ENCODE assay signal across 28 cellular contexts in the genomic region with DNA sequence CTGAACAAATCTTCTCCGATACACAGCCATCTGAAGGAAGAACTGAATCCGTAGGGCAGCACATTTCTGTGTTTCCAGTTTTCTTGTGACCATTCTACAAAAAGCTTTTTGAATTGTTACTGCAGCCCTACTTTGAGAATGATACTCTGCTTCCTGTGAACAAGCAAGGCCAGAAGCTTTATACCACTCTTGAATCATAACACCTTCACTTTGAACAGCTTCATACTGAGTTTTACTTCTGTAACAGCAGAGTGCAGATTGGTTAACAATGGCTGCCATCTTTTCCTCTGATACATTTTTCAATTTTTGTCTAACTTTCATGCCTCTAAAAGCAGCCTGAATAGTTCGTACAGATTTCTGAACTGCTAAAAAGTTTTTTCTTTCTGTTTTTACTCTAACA. TPM values are rescaled to one million over a fixed set of nuclear protein-coding genes. Genes with fewer than 3 reads are reported as not detected.
A peak's percentile ranks its signal among the peaks of the same experiment; 100 is the strongest.
DNase-seq lines count a peak whose midpoint lies in the region; ATAC-seq and TF ChIP-seq lines count a peak whose summit lies in the region.
"Had no signal": no experiment of that assay in that cellular context is flagged by ENCODE, and none has a peak within 500 bp of the region (broad histone marks: within the 10 kb centered on the region; RNA-seq: fewer than 3 reads in every experiment).

No MANE protein-coding gene starts in this region.

- intact Hi-C loops in activated CD4-positive, alpha-beta T cell treated with anti-CD3 and anti-CD28 coated beads, Interleukin-2, amount 10 ng/mL, durations not matched to agents 24 days and 14 days (cut with micrococcal nuclease), result no loop called here
- intact Hi-C loops in uterus (cut with DNase I; ENCODE audit: low total_unique reads), result no loop called here

- H3K27me3 ChIP-seq in osteoblast (ENCODE audit: insufficient read depth, low read length), result no peaks in the 10 kb centered on the region
- no peaks in the 10 kb centered on the region for H3K27me3 ChIP-seq in uterus
- H3K27me3 ChIP-seq: adrenal gland, breast epithelium, neutrophil had no signal

- no peak for TF ChIP-seq CTCF in osteoblast (IDR thresholded peaks at IDR 0.05; ENCODE audit: extremely low read depth, low read depth, low read length)
- TF ChIP-seq CTCF in uterus (IDR thresholded peaks at IDR 0.05), result no peak

- TF ChIP-seq POLR2A in uterus (IDR thresholded peaks at IDR 0.05), result no peak

- ATAC-seq in T-cell (replicated peaks in 1 of 4), result peak; percentile 44 to 71 (median 53)
- no peak for ATAC-seq in stimulated activated naive CD8-positive, alpha-beta T cell treated with anti-CD3 and anti-CD28 coated beads, Interleukin-15, amount 100 ng/mL, for 72 hours
- no peak for ATAC-seq in HG02571 (IDR thresholded peaks at IDR 0.05; ENCODE audit: unreplicated experiment)
- ATAC-seq: activated CD4-positive, CD25-positive, alpha-beta regulatory T cell treated with anti-CD3 and anti-CD28 coated beads, Interleukin-2, amount 50 U/mL, for 24 hours; left cardiac atrium; sciatic nerve; stimulated activated naive B cell treated with anti-CD40 and anti-IgM and Interleukin-4, amounts not matched to agents 10 μg/mL and 1 μg/mL and 100 μg/mL, for 72 hours had no signal

- H3K4me1 Mint-ChIP-seq in activated CD4-positive, alpha-beta T cell treated with anti-CD3 and anti-CD28 coated beads, Interleukin-2, amount 10 ng/mL, durations not matched to agents 24 days and 14 days, result peaks cover 20% of the 10 kb centered on the region
- H3K4me1 Mint-ChIP-seq in T-cell, result peaks cover 29 to 40% (median 32%) of the 10 kb centered on the region in 3 donors
- H3K4me1 Mint-ChIP-seq in stimulated activated naive CD8-positive, alpha-beta T cell treated with anti-CD3 and anti-CD28 coated beads, Interleukin-15, amount 100 ng/mL, for 72 hours, result peaks cover 12% of the 10 kb centered on the region
- H3K4me1 Mint-ChIP-seq: stimulated activated naive B cell treated with anti-CD40 and anti-IgM and Interleukin-4, amounts not matched to agents 10 μg/mL and 1 μg/mL and 100 μg/mL, for 72 hours had no signal

- H3K4me1 ChIP-seq in osteoblast (ENCODE audit: insufficient read depth, low read length) (peaks cover 3% of the 10 kb centered on the region), uterus (no peaks in the 10 kb centered on the region)
- H3K4me1 ChIP-seq: adrenal gland, breast epithelium had no signal

- H3K27ac ChIP-seq in osteoblast (ENCODE audit: low read depth, low read length) (no peak overlapping the region), uterus (no peak overlapping the region)
- H3K27ac ChIP-seq: adrenal gland, breast epithelium, neutrophil, thoracic aorta had no signal

- no peaks in the 10 kb centered on the region for H3K9me3 ChIP-seq in osteoblast (ENCODE audit: low read depth, low read length)
- no peaks in the 10 kb centered on the region for H3K9me3 ChIP-seq in uterus
- H3K9me3 ChIP-seq: adrenal gland, breast epithelium, neutrophil, thoracic aorta had no signal

- peak overlapping the region; percentile 25 for H3K4me2 ChIP-seq in osteoblast (ENCODE audit: insufficient read depth, low read length)

- CTCF ChIA-PET in T-cell (lab: Charles Lee), result no interaction called here

- peak overlapping the region; percentile 11 for H3K4me3 Mint-ChIP-seq in activated CD4-positive, alpha-beta T cell treated with anti-CD3 and anti-CD28 coated beads, Interleukin-2, amount 10 ng/mL, durations not matched to agents 24 days and 14 days
- peak overlapping the region in 1 of 3 donors; percentile 58 for H3K4me3 Mint-ChIP-seq in T-cell
- H3K4me3 Mint-ChIP-seq in stimulated activated naive CD8-positive, alpha-beta T cell treated with anti-CD3 and anti-CD28 coated beads, Interleukin-15, amount 100 ng/mL, for 72 hours, result no peak overlapping the region
- H3K4me3 Mint-ChIP-seq: activated T-cell treated with anti-CD3 and anti-CD28 coated beads, Interleukin-2, amount 50 U/mL, for 24 hours; stimulated activated naive B cell treated with anti-CD40 and anti-IgM and Interleukin-4, amounts not matched to agents 10 μg/mL and 1 μg/mL and 100 μg/mL, for 72 hours had no signal

- peaks cover 4% of the 10 kb centered on the region for H3K9me3 Mint-ChIP-seq in activated CD4-positive, alpha-beta T cell treated with anti-CD3 and anti-CD28 coated beads, Interleukin-2, amount 10 ng/mL, durations not matched to agents 24 days and 14 days
- no peaks in the 10 kb centered on the region for H3K9me3 Mint-ChIP-seq in T-cell
- no peaks in the 10 kb centered on the region for H3K9me3 Mint-ChIP-seq in stimulated activated naive CD8-positive, alpha-beta T cell treated with anti-CD3 and anti-CD28 coated beads, Interleukin-15, amount 100 ng/mL, for 72 hours
- H3K9me3 Mint-ChIP-seq: CD8-positive, alpha-beta memory T cell; stimulated activated naive B cell treated with anti-CD40 and anti-IgM and Interleukin-4, amounts not matched to agents 10 μg/mL and 1 μg/mL and 100 μg/mL, for 72 hours had no signal

- H3K36me3 ChIP-seq in osteoblast (ENCODE audit: insufficient read depth, low read length), result peaks cover 5% of the 10 kb centered on the region
- H3K36me3 ChIP-seq in uterus, result no peaks in the 10 kb centered on the region
- H3K36me3 ChIP-seq: adrenal gland, breast epithelium, thoracic aorta had no signal

- POLR2A ChIA-PET in T-cell (lab: Charles Lee), result no interaction called here

- no peaks in the 10 kb centered on the region for H4K20me1 ChIP-seq in osteoblast (ENCODE audit: insufficient read depth, low read length)

- peak overlapping the region; percentile 90 for H2AFZ ChIP-seq in osteoblast (ENCODE audit: low read length)

- H3K27ac Mint-ChIP-seq in activated CD4-positive, alpha-beta T cell treated with anti-CD3 and anti-CD28 coated beads, Interleukin-2, amount 10 ng/mL, durations not matched to agents 24 days and 14 days, result no peak overlapping the region
- peak overlapping the region in 1 of 2 donors; percentile 77 for H3K27ac Mint-ChIP-seq in T-cell
- peak overlapping the region in 1 of 2 donors; percentile 24 for H3K27ac Mint-ChIP-seq in stimulated activated naive CD8-positive, alpha-beta T cell treated with anti-CD3 and anti-CD28 coated beads, Interleukin-15, amount 100 ng/mL, for 72 hours
- H3K27ac Mint-ChIP-seq: activated T-cell treated with anti-CD3 and anti-CD28 coated beads, Interleukin-2, amount 50 U/mL, for 24 hours; progenitor cell of endocrine pancreas; stimulated activated naive B cell treated with anti-CD40 and anti-IgM and Interleukin-4, amounts not matched to agents 10 μg/mL and 1 μg/mL and 100 μg/mL, for 72 hours had no signal

- H3K4me3 ChIP-seq in osteoblast (ENCODE audit: insufficient read depth, low read length) (peak overlapping the region; percentile 1), uterus (no peak overlapping the region)
- H3K4me3 ChIP-seq: adrenal gland, breast epithelium, thoracic aorta had no signal

- no peaks in the 10 kb centered on the region for H3K79me2 ChIP-seq in osteoblast (ENCODE audit: insufficient read depth, low read length)

- H3K27me3 Mint-ChIP-seq in activated CD4-positive, alpha-beta T cell treated with anti-CD3 and anti-CD28 coated beads, Interleukin-2, amount 10 ng/mL, durations not matched to agents 24 days and 14 days, result no peaks in the 10 kb centered on the region
- no peaks in the 10 kb centered on the region for H3K27me3 Mint-ChIP-seq in T-cell
- H3K27me3 Mint-ChIP-seq in stimulated activated naive CD8-positive, alpha-beta T cell treated with anti-CD3 and anti-CD28 coated beads, Interleukin-15, amount 100 ng/mL, for 72 hours, result no peaks in the 10 kb centered on the region
- H3K27me3 Mint-ChIP-seq: activated T-cell treated with anti-CD3 and anti-CD28 coated beads, Interleukin-2, amount 50 U/mL, for 24 hours; CD8-positive, alpha-beta memory T cell; progenitor cell of endocrine pancreas; stimulated activated naive B cell treated with anti-CD40 and anti-IgM and Interleukin-4, amounts not matched to agents 10 μg/mL and 1 μg/mL and 100 μg/mL, for 72 hours had no signal

- H3K36me3 Mint-ChIP-seq in activated CD4-positive, alpha-beta T cell treated with anti-CD3 and anti-CD28 coated beads, Interleukin-2, amount 10 ng/mL, durations not matched to agents 24 days and 14 days (ENCODE audit: low read depth), result peaks cover 40% of the 10 kb centered on the region
- H3K36me3 Mint-ChIP-seq in T-cell, result no peaks in the 10 kb centered on the region
- H3K36me3 Mint-ChIP-seq: CD8-positive, alpha-beta memory T cell; stimulated activated naive B cell treated with anti-CD40 and anti-IgM and Interleukin-4, amounts not matched to agents 10 μg/mL and 1 μg/mL and 100 μg/mL, for 72 hours had no signal

- DNase-seq in activated CD4-positive, alpha-beta T cell treated with anti-CD3 and anti-CD28 coated beads, Interleukin-2, amount 10 ng/mL, durations not matched to agents 24 days and 14 days, result no peak
- no peak for DNase-seq in activated CD4-positive, alpha-beta T cell treated with anti-CD3 and anti-CD28 coated beads, Interleukin-2, amount 50 U/mL, for 4 hours
- DNase-seq in T-cell (no peak), fibroblast of peridontal ligament (ENCODE audit: extremely low read depth) (peak; percentile 44), osteoblast (ENCODE audit: insufficient read length, low spot score, missing footprints) (no peak), uterus (no peak)
- DNase-seq in stimulated activated naive CD8-positive, alpha-beta T cell treated with anti-CD3 and anti-CD28 coated beads, Interleukin-15, amount 100 ng/mL, for 72 hours, result no peak
- DNase-seq: activated naive CD4-positive, alpha-beta T cell; activated T-cell treated with anti-CD3 and anti-CD28 coated beads, Interleukin-2, amount 50 U/mL, for 24 hours; adrenal gland; CD8-positive, alpha-beta memory T cell; effector memory CD4-positive, alpha-beta T cell; erythroblast; KG1; left cardiac atrium; NCI-H1436 treated with DMSO at 0.1 percent for 48 hours; NCI-H748 treated with DMSO at 0.1 percent for 48 hours; stimulated activated CD4-positive, alpha-beta T cell treated with anti-CD3 and anti-CD28 coated beads, Interleukin-4, amount 100 ng/mL, for 24 hours; stimulated activated naive B cell treated with anti-CD40 and anti-IgM and Interleukin-4, amounts not matched to agents 10 μg/mL and 1 μg/mL and 100 μg/mL, for 72 hours had no signal

RNA-seq across cellular contexts. Expression of a gene that starts 33.6 kb away (rescaled TPM):
- not detected in 2 replicates for total RNA-seq in activated CD4-positive, alpha-beta T cell treated with anti-CD3 and anti-CD28 coated beads, Interleukin-2, amount 10 ng/mL, durations not matched to agents 24 days and 14 days
- total RNA-seq in T-cell (not detected), osteoblast (under 0.01 TPM in 1 of 2 replicates, not detected in the other), uterus (not detected)
- total RNA-seq: adrenal gland; breast epithelium; CD8-positive, alpha-beta memory T cell; frontal cortex; left cardiac atrium; lung microvascular endothelial cell; progenitor cell of endocrine pancreas; sciatic nerve; thoracic aorta had no signal

RNA-seq across cellular contexts. Expression of a gene that starts 45.8 kb away (rescaled TPM):
- 29.1 TPM in 2 replicates for total RNA-seq in activated CD4-positive, alpha-beta T cell treated with anti-CD3 and anti-CD28 coated beads, Interleukin-2, amount 10 ng/mL, durations not matched to agents 24 days and 14 days
- under 1 TPM; 0.41 to 0.93 (median 0.44) TPM for total RNA-seq in T-cell
- total RNA-seq in osteoblast, result 5.1 and 5.6 TPM in 2 replicates
- 10 to 100 TPM in 1 of 4 donors, under 1 TPM in 2, not detected in 1; under 0.01 to 38.0 (median 0.12) TPM for total RNA-seq in uterus

Comparison
In these comparisons a context has a peak if more than half of its experiments do, and no peak if none do; other contexts are left out.
1. ATAC-seq: peak in T-cell (4 of 4); none in stimulated activated naive CD8-positive, alpha-beta T cell treated with anti-CD3 and anti-CD28 coated beads, Interleukin-15, amount 100 ng/mL, for 72 hours (single experiment) and HG02571 (single experiment).